ENCODE assay signal across 8 cellular contexts in the genomic region with DNA sequence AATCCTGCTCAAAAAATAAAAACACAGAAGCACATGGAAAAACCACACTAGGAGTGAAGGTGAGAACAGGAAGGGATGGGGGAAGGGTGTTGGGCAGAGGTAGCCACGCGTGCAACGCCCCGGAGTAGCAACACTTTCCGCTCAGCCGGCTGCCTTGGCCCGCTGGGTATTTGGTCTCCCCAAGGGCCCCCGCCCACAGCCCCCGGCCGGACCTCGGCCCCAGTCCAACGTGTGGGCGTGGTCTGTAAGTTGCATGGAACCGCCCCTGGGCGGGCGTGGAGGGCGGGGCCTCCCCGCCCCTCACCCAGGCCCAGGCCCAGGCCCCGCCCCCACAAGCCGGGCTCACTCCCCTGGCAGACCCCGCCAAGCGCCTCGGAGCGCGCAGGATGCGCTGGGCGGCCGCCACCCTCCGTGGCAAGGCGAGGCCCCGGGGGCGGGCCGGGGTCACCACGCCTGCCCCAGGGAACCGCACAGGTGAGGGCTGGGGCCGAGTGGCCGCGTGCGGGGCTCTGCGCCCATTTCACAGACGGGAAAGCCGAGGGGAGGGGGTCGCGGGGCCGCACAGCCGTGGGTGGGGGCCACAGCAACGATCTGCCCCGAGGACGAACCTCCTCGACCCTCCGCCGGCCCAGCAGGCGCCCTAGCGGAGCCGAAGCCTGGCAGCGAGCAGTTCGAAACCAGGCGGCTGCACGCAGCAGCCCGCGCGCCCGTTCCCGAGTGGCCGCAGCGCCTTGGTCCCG. TPM values are rescaled to one million over a fixed set of nuclear protein-coding genes. Genes with fewer than 3 reads are reported as not detected.
DNase-seq lines count a peak whose midpoint lies in the region; ATAC-seq and TF ChIP-seq lines count a peak whose summit lies in the region.

SUSD3 (plus strand) TSS at position 345 of the 740 bp plus-strand sequence; CDS start at position 387, 42 bp downstream.

- intact Hi-C loops in activated CD8-positive, alpha-beta T cell treated with anti-CD3 and anti-CD28 coated beads for 36 hours (cut with micrococcal nuclease): loop anchor here (10.0 kb wide), 1 partner anchor 944 kb away; the partner anchor contains the start of gene SPTLC1

- 2% methylated on average over 67 of the region's 67 CpGs for WGBS in thymus

- H3K36me3 ChIP-seq in thymus (ENCODE audit: control insufficient read depth, insufficient read depth): no peaks in the 10 kb centered on the region

- peaks cover 51% of the 10 kb centered on the region for H3K4me1 Mint-ChIP-seq in activated CD8-positive, alpha-beta T cell treated with anti-CD3 and anti-CD28 coated beads for 36 hours (ENCODE audit: low read depth)
- H3K4me1 Mint-ChIP-seq in endothelial cell (ENCODE audit: unreplicated experiment): no peaks in the 10 kb centered on the region
- peaks cover 29 to 36% of the 10 kb centered on the region in 2 donors for H3K4me1 Mint-ChIP-seq in natural killer cell treated with Interleukin-12 subunit alpha and Interleukin-12 subunit beta and Interleukin-15 and Interleukin-18, amount 100 ng/mL, for 72 hours (ENCODE audit: low read depth in 2 of 2)

- peak; percentile 34 for ATAC-seq in GM21367 (IDR thresholded peaks at IDR 0.05; ENCODE audit: unreplicated experiment)
- peak; percentile 63 for ATAC-seq in activated CD8-positive, alpha-beta T cell treated with anti-CD3 and anti-CD28 coated beads for 36 hours
- peak; percentile 69 to 77 for ATAC-seq in natural killer cell treated with Interleukin-12 subunit alpha and Interleukin-12 subunit beta and Interleukin-15 and Interleukin-18, amount 100 ng/mL, for 72 hours

- peak within 1 kb of the TSS; percentile 87 for H3K27ac ChIP-seq in thymus (ENCODE audit: low read depth)

- in situ Hi-C loops in Caki2 (cut with HindIII; ENCODE audit: low pct_unique_long_range_greater_than_20kb, low sequenced_read_pairs): no loop called here

- no peak for TF ChIP-seq EP300 in Ishikawa (IDR thresholded peaks at IDR 0.05; ENCODE audit: borderline replicate concordance)

- peak; percentile 14 for DNase-seq in Caki2 (ENCODE audit: low read depth)
- peak; percentile 76 for DNase-seq in activated CD8-positive, alpha-beta T cell treated with anti-CD3 and anti-CD28 coated beads for 36 hours
- DNase-seq in endothelial cell (ENCODE audit: low spot score): peak; percentile 66
- no peak for DNase-seq in natural killer cell treated with Interleukin-12 subunit alpha and Interleukin-12 subunit beta and Interleukin-15 and Interleukin-18, amount 100 ng/mL, for 72 hours (ENCODE audit: low spot score)
- no peak for DNase-seq in NCI-H446 treated with DMSO at 0.1 percent for 48 hours (lab: John Stamatoyannopoulos, UW)

- H3K27ac Mint-ChIP-seq in activated CD8-positive, alpha-beta T cell treated with anti-CD3 and anti-CD28 coated beads for 36 hours: peak within 1 kb of the TSS; percentile 97
- H3K27ac Mint-ChIP-seq in endothelial cell (ENCODE audit: unreplicated experiment): no peak within 1 kb of the TSS
- no peak within 1 kb of the TSS for H3K27ac Mint-ChIP-seq in natural killer cell treated with Interleukin-12 subunit alpha and Interleukin-12 subunit beta and Interleukin-15 and Interleukin-18, amount 100 ng/mL, for 72 hours

- H3K4me3 ChIP-seq in thymus (ENCODE audit: low read length): peak within 1 kb of the TSS; percentile 71

- H3K4me3 Mint-ChIP-seq in activated CD8-positive, alpha-beta T cell treated with anti-CD3 and anti-CD28 coated beads for 36 hours: peak within 1 kb of the TSS; percentile 86
- no peak within 1 kb of the TSS for H3K4me3 Mint-ChIP-seq in endothelial cell (ENCODE audit: unreplicated experiment)
- H3K4me3 Mint-ChIP-seq in natural killer cell treated with Interleukin-12 subunit alpha and Interleukin-12 subunit beta and Interleukin-15 and Interleukin-18, amount 100 ng/mL, for 72 hours: peak within 1 kb of the TSS; percentile 87

- CTCF ChIA-PET in activated CD8-positive, alpha-beta T cell treated with anti-CD3 and anti-CD28 coated beads for 36 hours (lab: Charles Lee): interaction anchor here (1.1 to 2.7 kb wide), 5 partner anchors 10 to 55 kb away, joined by 3 to 12 read pairs (median 3); no protein-coding TSS in a partner anchor

- peaks cover 2% of the 10 kb centered on the region for H3K9me3 ChIP-seq in thymus (ENCODE audit: control insufficient read depth)

- TF ChIP-seq RAD21 in Ishikawa (IDR thresholded peaks at IDR 0.05; ENCODE audit: low read depth): no peak

- H3K27me3 ChIP-seq in thymus (ENCODE audit: control insufficient read depth, insufficient read depth): no peaks in the 10 kb centered on the region

- H3K36me3 Mint-ChIP-seq in activated CD8-positive, alpha-beta T cell treated with anti-CD3 and anti-CD28 coated beads for 36 hours (ENCODE audit: low read depth): no peaks in the 10 kb centered on the region
- no peaks in the 10 kb centered on the region for H3K36me3 Mint-ChIP-seq in endothelial cell (ENCODE audit: low read depth, unreplicated experiment)
- no peaks in the 10 kb centered on the region for H3K36me3 Mint-ChIP-seq in natural killer cell treated with Interleukin-12 subunit alpha and Interleukin-12 subunit beta and Interleukin-15 and Interleukin-18, amount 100 ng/mL, for 72 hours

- TF ChIP-seq CTCF in activated CD8-positive, alpha-beta T cell treated with anti-CD3 and anti-CD28 coated beads for 36 hours (IDR thresholded peaks at IDR 0.05): no peak
- TF ChIP-seq CTCF in endothelial cell (IDR thresholded peaks at IDR 0.05; ENCODE audit: unreplicated experiment): no peak

- no peaks in the 10 kb centered on the region for H3K27me3 Mint-ChIP-seq in activated CD8-positive, alpha-beta T cell treated with anti-CD3 and anti-CD28 coated beads for 36 hours
- H3K27me3 Mint-ChIP-seq in endothelial cell (ENCODE audit: unreplicated experiment): peaks cover 10% of the 10 kb centered on the region
- H3K27me3 Mint-ChIP-seq in natural killer cell treated with Interleukin-12 subunit alpha and Interleukin-12 subunit beta and Interleukin-15 and Interleukin-18, amount 100 ng/mL, for 72 hours: peaks cover 10 to 19% of the 10 kb centered on the region in 2 donors

- POLR2A ChIA-PET in activated CD8-positive, alpha-beta T cell treated with anti-CD3 and anti-CD28 coated beads for 36 hours (lab: Charles Lee): interaction anchor here (1.0 to 2.2 kb wide), 6 partner anchors 8 to 92 kb away, joined by 3 to 11 read pairs (median 4); no protein-coding TSS in a partner anchor

- H3K4me1 ChIP-seq in thymus (ENCODE audit: control insufficient read depth, insufficient read depth, low read length): peaks cover 46% of the 10 kb centered on the region

- H3K9me3 Mint-ChIP-seq in activated CD8-positive, alpha-beta T cell treated with anti-CD3 and anti-CD28 coated beads for 36 hours: no peaks in the 10 kb centered on the region
- no peaks in the 10 kb centered on the region for H3K9me3 Mint-ChIP-seq in endothelial cell (ENCODE audit: unreplicated experiment)
- no peaks in the 10 kb centered on the region for H3K9me3 Mint-ChIP-seq in natural killer cell treated with Interleukin-12 subunit alpha and Interleukin-12 subunit beta and Interleukin-15 and Interleukin-18, amount 100 ng/mL, for 72 hours

TF ChIP-seq in Ishikawa, 13 proteins besides CTCF, POLR2A, EP300 and RAD21:
- TF ChIP-seq ZBTB7A (IDR thresholded peaks at IDR 0.05; ENCODE audit: low read depth): peak; percentile 59; the same call in 1 of the 2 replicates
- peak; percentile 34; the same call in 1 of the 2 replicates for TF ChIP-seq EGR1 (IDR thresholded peaks at IDR 0.05)
- TF ChIP-seq, protein P1, sequence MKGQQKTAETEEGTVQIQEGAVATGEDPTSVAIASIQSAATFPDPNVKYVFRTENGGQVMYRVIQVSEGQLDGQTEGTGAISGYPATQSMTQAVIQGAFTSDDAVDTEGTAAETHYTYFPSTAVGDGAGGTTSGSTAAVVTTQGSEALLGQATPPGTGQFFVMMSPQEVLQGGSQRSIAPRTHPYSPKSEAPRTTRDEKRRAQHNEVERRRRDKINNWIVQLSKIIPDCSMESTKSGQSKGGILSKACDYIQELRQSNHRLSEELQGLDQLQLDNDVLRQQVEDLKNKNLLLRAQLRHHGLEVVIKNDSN (IDR thresholded peaks at IDR 0.05): no peak
- TF ChIP-seq, protein P2, sequence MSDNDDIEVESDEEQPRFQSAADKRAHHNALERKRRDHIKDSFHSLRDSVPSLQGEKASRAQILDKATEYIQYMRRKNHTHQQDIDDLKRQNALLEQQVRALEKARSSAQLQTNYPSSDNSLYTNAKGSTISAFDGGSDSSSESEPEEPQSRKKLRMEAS (IDR thresholded peaks at IDR 0.05): peak; percentile 65
- no peak for TF ChIP-seq TEAD4 (IDR thresholded peaks at IDR 0.05)
TF ChIP-seq in Ishikawa: peak in this region for 3.

RNA-seq across cellular contexts. Expression of gene SUSD3, which starts in this region (rescaled TPM):
- not detected in 2 replicates for total RNA-seq in Caki2 (2014; rRNA removed; shearing (Covaris generic); ENCODE audit: low replicate concordance)
- total RNA-seq in activated CD8-positive, alpha-beta T cell treated with anti-CD3 and anti-CD28 coated beads for 36 hours: 10 to 100 TPM; 34.6 to 36.7 TPM
- 1.2 TPM for total RNA-seq in endothelial cell (ENCODE audit: unreplicated experiment)
- total RNA-seq in natural killer cell treated with Interleukin-12 subunit alpha and Interleukin-12 subunit beta and Interleukin-15 and Interleukin-18, amount 100 ng/mL, for 72 hours: 1 to 10 TPM in 1 of 2 donors, under 1 TPM in 1; 0.67 to 3.3 TPM
- 31.0 TPM for polyA plus RNA-seq in thymus

Comparison
In these comparisons a context has a peak if more than half of its experiments do, and no peak if none do; other contexts are left out.
1. RNA of gene SUSD3 (total RNA-seq): 34.6 to 36.7 TPM in activated CD8-positive, alpha-beta T cell treated with anti-CD3 and anti-CD28 coated beads for 36 hours; 0.67 to 3.3 TPM in natural killer cell treated with Interleukin-12 subunit alpha and Interleukin-12 subunit beta and Interleukin-15 and Interleukin-18, amount 100 ng/mL, for 72 hours, 1.2 TPM in endothelial cell (single experiment) and not detected in Caki2; every median in the first group is over 4 times any median in the second.
2. Peak in DNase-seq in Caki2; RNA of the gene not detected or under 1 TPM.
3. DNase-seq: peak in activated CD8-positive, alpha-beta T cell treated with anti-CD3 and anti-CD28 coated beads for 36 hours (single experiment) and endothelial cell (single experiment); none in natural killer cell treated with Interleukin-12 subunit alpha and Interleukin-12 subunit beta and Interleukin-15 and Interleukin-18, amount 100 ng/mL, for 72 hours (single experiment) and NCI-H446 treated with DMSO at 0.1 percent for 48 hours (single experiment).
4. Peak in every context shown above with its lines, with median percentiles within 50 percentile points of each other: ATAC-seq.